In the genomic region with DNA sequence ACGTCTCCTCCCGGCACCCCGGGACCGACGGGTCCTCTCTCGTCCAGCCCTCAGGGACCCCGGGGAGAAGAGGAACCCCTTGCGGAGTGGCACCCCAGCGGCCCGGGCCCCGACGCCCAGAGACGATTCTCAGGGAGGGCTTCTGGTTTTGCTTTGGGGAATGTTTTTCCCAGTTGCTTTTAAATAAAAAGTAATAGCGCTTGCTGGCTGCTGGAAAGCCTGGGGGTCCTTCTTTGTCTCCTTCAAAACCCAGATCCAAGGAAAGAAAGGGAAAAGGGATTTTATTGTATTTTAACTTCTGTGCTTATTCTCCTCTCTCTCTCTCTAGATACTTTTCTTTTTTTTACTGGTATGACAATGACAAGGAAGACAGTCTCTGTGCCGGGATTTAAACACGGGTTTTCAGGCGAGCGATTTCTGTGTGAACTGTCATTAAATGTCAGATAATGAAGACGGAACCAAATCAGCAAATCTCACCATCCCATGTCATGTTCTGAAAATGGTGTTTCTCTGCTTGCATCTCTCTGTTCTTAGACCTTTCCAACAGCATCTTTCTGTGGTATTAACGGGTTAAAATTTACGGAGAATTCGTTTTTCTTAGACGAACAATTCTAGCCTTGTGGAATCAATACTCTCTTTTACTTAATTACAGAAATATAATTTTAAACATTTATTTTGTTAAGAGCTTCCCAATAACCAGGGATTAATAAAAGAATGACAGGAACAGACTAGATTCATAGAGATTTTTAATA, we compare ENCODE assay signal across 8 cellular contexts. TPM values are rescaled to one million over a fixed set of nuclear protein-coding genes. Genes with fewer than 3 reads are reported as not detected.
DNase-seq lines count a peak whose midpoint lies in the region; ATAC-seq, FAIRE-seq and TF ChIP-seq lines count a peak whose summit lies in the region.

No MANE protein-coding gene starts in this region.

- TF ChIP-seq POLR2A in GM12878 (IDR thresholded peaks at IDR 0.05; ENCODE audit: low read depth, low read length), result no peak
- TF ChIP-seq POLR2A in tibial nerve (IDR thresholded peaks at IDR 0.05), result no peak

- H3K4me1 Mint-ChIP-seq in activated T-cell treated with anti-CD3 and anti-CD28 coated beads, Interleukin-2, amount 50 U/mL, for 72 hours (ENCODE audit: low read depth), result peaks cover 5% of the 10 kb centered on the region

- H3K4me3 ChIP-seq in GM12878, result peak overlapping the region; percentile 53; the same call in 1 of the 2 replicates
- peak overlapping the region; percentile 47 for H3K4me3 ChIP-seq in lung
- peak overlapping the region; percentile 35 to 60 (median 51) for H3K4me3 ChIP-seq in tibial nerve

- BruUV-seq in GM12878 (replicated peaks; lab: Mats Ljungman, UMichigan), result no TSS peak

- TF ChIP-seq CTCF in GM12878 (IDR thresholded peaks at IDR 0.05 in 2 of 3, conservative IDR thresholded peaks at IDR 0.05 in 1 of 3; ENCODE audit: control insufficient read depth in 2 of 3, extremely low read depth in 1 of 3, insufficient read depth in 1 of 3, low read depth in 3 of 3, low read length in 3 of 3), result no peak
- no peak for TF ChIP-seq CTCF in lung (IDR thresholded peaks at IDR 0.05; ENCODE audit: control extremely low read depth, extremely low read depth)
- TF ChIP-seq CTCF in tibial nerve (IDR thresholded peaks at IDR 0.05), result no peak

- no peaks in the 10 kb centered on the region for H3K4me1 ChIP-seq in GM12878 (ENCODE audit: control insufficient read depth, insufficient read depth, low read length)
- H3K4me1 ChIP-seq in lung (ENCODE audit: control insufficient read depth in 2 of 2, insufficient read depth in 2 of 2, low read length in 2 of 2), result peaks cover 0 to 6% of the 10 kb centered on the region in 2 donors
- H3K4me1 ChIP-seq in tibial nerve, result peaks cover 0 to 19% (median 3%) of the 10 kb centered on the region in 4 donors

- RAD21 ChIA-PET in GM12878 (lab: Charles Lee; ENCODE audit: unreplicated experiment), result no interaction called here

- no peaks in the 10 kb centered on the region for H3K9me3 Mint-ChIP-seq in activated T-cell treated with anti-CD3 and anti-CD28 coated beads, Interleukin-2, amount 50 U/mL, for 72 hours

- peak; percentile 38 for FAIRE-seq in GM12878 (lab: Jason Lieb, UNC)

- H4K20me1 ChIP-seq in GM12878 (ENCODE audit: control insufficient read depth, insufficient read depth), result no peaks in the 10 kb centered on the region

- ATAC-seq in activated T-cell treated with anti-CD3 and anti-CD28 coated beads, Interleukin-2, amount 50 U/mL, for 72 hours (replicated peaks in 1 of 2), result no peak
- no peak for ATAC-seq in GM12878
- no peak for ATAC-seq in lung (ENCODE audit: insufficient read depth, low FRiP score)

- POLR2A ChIA-PET in GM12878 (lab: Charles Lee), result no interaction called here

- DNase-seq in activated T-cell treated with anti-CD3 and anti-CD28 coated beads, Interleukin-2, amount 50 U/mL, for 72 hours, result no peak
- no peak for DNase-seq in activated T-cell treated with anti-CD3 and anti-CD28 coated beads, Interleukin-2, amount 50 U/mL, for 1 hour
- DNase-seq in GM12878 (ENCODE audit: low read depth, low spot score) (no peak), lung (ENCODE audit: low spot score) (no peak), tibial nerve (ENCODE audit: low spot score in 2 of 2) (no peak), HuH-7 (ENCODE audit: low spot score) (no peak), NCI-H2029 (lab: John Stamatoyannopoulos, UW) (no peak)
- DNase-seq in stimulated activated CD4-positive, alpha-beta T cell treated with anti-CD3 and anti-CD28 coated beads, Interleukin-2, amount 100 ng/mL, for 24 hours, result no peak

- in situ Hi-C loops in GM12878 (cut with MboI), result no loop called here

- CTCF ChIA-PET in GM12878 (lab: Yijun Ruan, JAX), result no interaction called here

- H3K4me2 ChIP-seq in GM12878 (ENCODE audit: control insufficient read depth, insufficient read depth), result peak overlapping the region; percentile 66

- H3K79me2 ChIP-seq in GM12878 (ENCODE audit: control insufficient read depth, insufficient read depth, low read length), result no peaks in the 10 kb centered on the region

- H3K27ac ChIP-seq in GM12878 (ENCODE audit: control insufficient read depth, insufficient read depth), result no peak overlapping the region
- H3K27ac ChIP-seq in lung (ENCODE audit: low read depth in 1 of 2, low read length in 1 of 2), result peak overlapping the region in 1 of 2 donors; percentile 90
- H3K27ac ChIP-seq in tibial nerve, result peak overlapping the region in 1 of 4 donors; percentile 62

- H3K27ac Mint-ChIP-seq in activated T-cell treated with anti-CD3 and anti-CD28 coated beads, Interleukin-2, amount 50 U/mL, for 72 hours, result no peak overlapping the region

- peaks cover 53% of the 10 kb centered on the region for H3K27me3 Mint-ChIP-seq in activated T-cell treated with anti-CD3 and anti-CD28 coated beads, Interleukin-2, amount 50 U/mL, for 72 hours (ENCODE audit: low read depth)

- no peak overlapping the region for H3K9ac ChIP-seq in GM12878 (ENCODE audit: control insufficient read depth, insufficient read depth, low read length)

- intact Hi-C loops in GM12878 (cut with micrococcal nuclease; ENCODE audit: unreplicated experiment), result no loop called here

- H3K9me3 ChIP-seq in GM12878 (replicated peaks; ENCODE audit: control insufficient read depth, insufficient read depth, low read length) (no peaks in the 10 kb centered on the region), lung (ENCODE audit: control insufficient read depth in 2 of 2, insufficient read depth in 1 of 2, low read length in 1 of 2) (peaks cover 0 to 2% of the 10 kb centered on the region in 2 donors), tibial nerve (no peaks in the 10 kb centered on the region)

- H2AFZ ChIP-seq in GM12878 (ENCODE audit: control insufficient read depth, low read depth, low read length), result no peak overlapping the region

- H3K36me3 Mint-ChIP-seq in activated T-cell treated with anti-CD3 and anti-CD28 coated beads, Interleukin-2, amount 50 U/mL, for 72 hours (ENCODE audit: insufficient read depth in 2 of 2), result no peaks in the 10 kb centered on the region

- peak overlapping the region; percentile 81 to 88 for H3K4me3 Mint-ChIP-seq in activated T-cell treated with anti-CD3 and anti-CD28 coated beads, Interleukin-2, amount 50 U/mL, for 72 hours

- H3K27me3 ChIP-seq in GM12878 (replicated peaks in 1 of 2; ENCODE audit: control insufficient read depth in 2 of 2, insufficient read depth in 2 of 2, low read length in 1 of 2) (peaks cover 8 to 20% of the 10 kb centered on the region in 2 experiments), lung (ENCODE audit: control insufficient read depth, insufficient read depth) (no peaks in the 10 kb centered on the region), tibial nerve (peaks cover 0 to 20% of the 10 kb centered on the region in 2 donors)

- 19% methylated on average over 23 of the region's 23 CpGs for WGBS in GM12878 (ENCODE audit: insufficient coverage, insufficient replicate concordance, low lambda C conversion rate, missing lambda C conversion rate)
- WGBS in lung, 2 donors, result 13 to 14% methylated on average over 23 of the region's 23 CpGs
- 10 to 11% methylated on average over 21 to 23 of the region's 23 CpGs for WGBS in tibial nerve, 2 donors

- SMC1A ChIA-PET in GM12878 (lab: Charles Lee; ENCODE audit: uncharacterized antibody, unreplicated experiment), result interaction anchor here (1.0 kb wide), 1 partner anchor 14 kb away, joined by 4 read pairs; no protein-coding TSS in a partner anchor

- no peaks in the 10 kb centered on the region for H3K36me3 ChIP-seq in GM12878 (ENCODE audit: control insufficient read depth in 2 of 2, insufficient read depth in 2 of 2, low read length in 1 of 2)
- no peaks in the 10 kb centered on the region for H3K36me3 ChIP-seq in lung (ENCODE audit: control insufficient read depth in 2 of 2, insufficient read depth in 2 of 2, low read length in 2 of 2)
- H3K36me3 ChIP-seq in tibial nerve, result no peaks in the 10 kb centered on the region

- TF ChIP-seq EP300 in GM12878 (IDR thresholded peaks at IDR 0.05; ENCODE audit: borderline replicate concordance in 1 of 2, control insufficient read depth in 1 of 2, low read depth in 2 of 2, low read length in 2 of 2) (no peak), tibial nerve (IDR thresholded peaks at IDR 0.05) (no peak)

- no peak for TF ChIP-seq RAD21 in GM12878 (IDR thresholded peaks at IDR 0.05; ENCODE audit: insufficient read depth, low read depth, low read length)

RNA-seq across cellular contexts. Expression of a gene that starts 0.6 kb away (rescaled TPM):
- not detected for total RNA-seq in activated T-cell treated with anti-CD3 and anti-CD28 coated beads, Interleukin-2, amount 50 U/mL, for 72 hours
- total RNA-seq in GM12878 (2013; cell fraction: nucleolus; rRNA removed), result 1.4 and 1.5 TPM in 2 replicates
- total RNA-seq in GM12878 (2014; rRNA removed) (0.11 and 0.49 TPM in 2 replicates), GM12878 (2014; rRNA removed; fragmentation: Illumina TruSeq; extraction: Trizol) (0.23 and 0.40 TPM in 2 replicates), GM12878 (2021) (0.41 and 1.1 TPM in 2 replicates), lung (10 to 100 TPM in 1 of 2 donors, 1 to 10 TPM in 1; 2.8 to 32.2 TPM), tibial nerve (100 to 1,000 TPM in 1 of 4 donors, 10 to 100 TPM in 3; 38.5 to 105 (median 59.1) TPM)
- not detected for polyA plus RNA-seq in GM12878 (2011; ENCODE audit: low read depth)
- polyA plus RNA-seq in GM12878 (2011; rRNA removed) (7.6 and 11.9 TPM in 2 replicates), GM12878 (2014; fragmentation: Illumina TruSeq; extraction: Trizol) (0.34 and 0.60 TPM in 2 replicates), GM12878 (2014; fragmentation: Nextera tagmentation; extraction: Ambion mirVana) (under 1 TPM; 0.20 to 0.31 TPM), GM12878 (2014; rRNA removed) (0.27 and 0.78 TPM in 2 replicates), GM12878 (2016; fragmentation: Nextera tagmentation; extraction: Ambion mirVana) (under 1 TPM; 0.40 to 0.76 TPM), lung (10 to 100 TPM; 15.5 to 15.7 TPM)
- 3.5 and 4.4 TPM in 2 replicates for polyA plus RNA-seq in GM12878 (2011; cell fraction: cytosol; rRNA removed)
- 5.1 and 6.7 TPM in 2 replicates for polyA plus RNA-seq in GM12878 (2011; cell fraction: nucleus; rRNA removed)
- polyA plus RNA-seq in GM12878 (2012), result 0.24 and 0.46 TPM in 2 replicates
- polyA minus RNA-seq in GM12878 (2011; rRNA and poly(A)+ RNA removed), result 6.0 and 8.1 TPM in 2 replicates
- polyA minus RNA-seq in GM12878 (2011; cell fraction: cytosol; rRNA and poly(A)+ RNA removed), result 2.1 and 2.4 TPM in 2 replicates
- polyA minus RNA-seq in GM12878 (2011; cell fraction: nucleus; rRNA and poly(A)+ RNA removed), result 4.6 and 5.9 TPM in 2 replicates
